ENCODE assay signal across 15 cellular contexts in genomic region chr17:39793473-39793872, GRCh38. TPM values are rescaled to one million over a fixed set of nuclear protein-coding genes. Genes with fewer than 3 reads are reported as not detected.
DNase-seq lines count a peak whose midpoint lies in the region; ATAC-seq, FAIRE-seq and TF ChIP-seq lines count a peak whose summit lies in the region.
"Had no signal": no experiment of that assay in that cellular context is flagged by ENCODE, and none has a peak within 500 bp of the region (broad histone marks: within the 10 kb centered on the region; RNA-seq: fewer than 3 reads in every experiment).

No MANE protein-coding gene starts in this region.

- H3K27me3 ChIP-seq in OCI-LY1 (ENCODE audit: insufficient read depth, low read length) = no peaks in the 10 kb centered on the region
- H3K27me3 ChIP-seq in smooth muscle cell (ENCODE audit: low read depth) = no peaks in the 10 kb centered on the region
- H3K27me3 ChIP-seq in PC-9 (ENCODE audit: insufficient read depth, low read depth) = no peaks in the 10 kb centered on the region

- H3K27ac Mint-ChIP-seq in activated CD4-positive, alpha-beta T cell treated with anti-CD3 and anti-CD28 coated beads, Interleukin-2, amount 10 ng/mL, durations not matched to agents 7 days and 5 days = peak overlapping the region; percentile 85
- H3K27ac Mint-ChIP-seq in activated naive CD8-positive, alpha-beta T cell = peak overlapping the region; percentile 94
- peak overlapping the region; percentile 80 for H3K27ac Mint-ChIP-seq in stimulated activated effector memory CD8-positive, alpha-beta T cell treated with anti-CD3 and anti-CD28 coated beads, Interleukin-12 subunit alpha, Interleukin-12 subunit beta, amount 100 ng/mL, for 72 hours

- H3K9me3 ChIP-seq in OCI-LY1 (ENCODE audit: low read length) = no peaks in the 10 kb centered on the region
- no peaks in the 10 kb centered on the region for H3K9me3 ChIP-seq in smooth muscle cell (replicated peaks; ENCODE audit: low read depth)
- no peaks in the 10 kb centered on the region for H3K9me3 ChIP-seq in PC-9 (ENCODE audit: insufficient read depth, low read depth)

- no peaks in the 10 kb centered on the region for H3K27me3 Mint-ChIP-seq in activated CD4-positive, alpha-beta T cell treated with anti-CD3 and anti-CD28 coated beads, Interleukin-2, amount 10 ng/mL, durations not matched to agents 7 days and 5 days
- no peaks in the 10 kb centered on the region for H3K27me3 Mint-ChIP-seq in activated naive CD8-positive, alpha-beta T cell

- BruUV-seq in PC-9 (replicated peaks; lab: Mats Ljungman, UMichigan) = no TSS peak

- H3K4me3 Mint-ChIP-seq in activated CD4-positive, alpha-beta T cell treated with anti-CD3 and anti-CD28 coated beads, Interleukin-2, amount 10 ng/mL, durations not matched to agents 7 days and 5 days = peak overlapping the region; percentile 33
- H3K4me3 Mint-ChIP-seq in activated naive CD8-positive, alpha-beta T cell = peak overlapping the region; percentile 74
- H3K4me3 Mint-ChIP-seq in stimulated activated effector memory CD8-positive, alpha-beta T cell treated with anti-CD3 and anti-CD28 coated beads, Interleukin-12 subunit alpha, Interleukin-12 subunit beta, amount 100 ng/mL, for 72 hours = peak overlapping the region; percentile 51

- WGBS in smooth muscle cell (ENCODE audit: low lambda C conversion rate) = 87% methylated on average over 2 of the region's 2 CpGs

- H3K27ac ChIP-seq in OCI-LY1 (ENCODE audit: low read depth, low read length, poor library complexity, severe bottlenecking) (peak overlapping the region; percentile 99), smooth muscle cell (ENCODE audit: low read depth) (no peak overlapping the region), PC-9 (no peak overlapping the region)

- H3F3A ChIP-seq in OCI-LY1 (ENCODE audit: insufficient read depth, low read length) (peaks cover 16% of the 10 kb centered on the region), smooth muscle cell (ENCODE audit: low read depth) (no peaks in the 10 kb centered on the region), PC-9 (ENCODE audit: insufficient read depth, low read depth) (no peaks in the 10 kb centered on the region)

- peaks cover 71% of the 10 kb centered on the region for H3K4me1 Mint-ChIP-seq in activated CD4-positive, alpha-beta T cell treated with anti-CD3 and anti-CD28 coated beads, Interleukin-2, amount 10 ng/mL, durations not matched to agents 7 days and 5 days
- peaks cover 72% of the 10 kb centered on the region for H3K4me1 Mint-ChIP-seq in activated naive CD8-positive, alpha-beta T cell (ENCODE audit: low read depth)
- peaks cover 65% of the 10 kb centered on the region for H3K4me1 Mint-ChIP-seq in stimulated activated effector memory CD8-positive, alpha-beta T cell treated with anti-CD3 and anti-CD28 coated beads, Interleukin-12 subunit alpha, Interleukin-12 subunit beta, amount 100 ng/mL, for 72 hours

- H3K9me3 Mint-ChIP-seq in activated CD4-positive, alpha-beta T cell treated with anti-CD3 and anti-CD28 coated beads, Interleukin-2, amount 10 ng/mL, durations not matched to agents 7 days and 5 days = peaks cover 2% of the 10 kb centered on the region
- no peaks in the 10 kb centered on the region for H3K9me3 Mint-ChIP-seq in activated naive CD8-positive, alpha-beta T cell (ENCODE audit: low read depth)
- no peaks in the 10 kb centered on the region for H3K9me3 Mint-ChIP-seq in stimulated activated effector memory CD8-positive, alpha-beta T cell treated with anti-CD3 and anti-CD28 coated beads, Interleukin-12 subunit alpha, Interleukin-12 subunit beta, amount 100 ng/mL, for 72 hours

- POLR2A ChIA-PET in activated CD4-positive, alpha-beta T cell treated with anti-CD3 and anti-CD28 coated beads, Interleukin-2, amount 10 ng/mL, durations not matched to agents 7 days and 5 days (lab: Charles Lee) = no interaction called here
- POLR2A ChIA-PET in PC-9 (lab: Charles Lee; ENCODE audit: unreplicated experiment) = no interaction called here

- FAIRE-seq in frontal cortex (lab: Jason Lieb, UNC) = no peak
- FAIRE-seq: A204.1, small intestine had no signal

- peak overlapping the region; percentile 20 for H3K4me3 ChIP-seq in OCI-LY1 (ENCODE audit: low read depth, low read length, poor library complexity, severe bottlenecking)
- H3K4me3 ChIP-seq in smooth muscle cell = no peak overlapping the region
- no peak overlapping the region for H3K4me3 ChIP-seq in PC-9

- H3K4me2 ChIP-seq in OCI-LY1 (ENCODE audit: low read length) (peak overlapping the region; percentile 57), smooth muscle cell (no peak overlapping the region), PC-9 (no peak overlapping the region)

- H3K36me3 Mint-ChIP-seq in activated CD4-positive, alpha-beta T cell treated with anti-CD3 and anti-CD28 coated beads, Interleukin-2, amount 10 ng/mL, durations not matched to agents 7 days and 5 days (ENCODE audit: low read depth) = peaks cover 51% of the 10 kb centered on the region
- H3K36me3 Mint-ChIP-seq in activated naive CD8-positive, alpha-beta T cell = peaks cover 36% of the 10 kb centered on the region
- H3K36me3 Mint-ChIP-seq in stimulated activated effector memory CD8-positive, alpha-beta T cell treated with anti-CD3 and anti-CD28 coated beads, Interleukin-12 subunit alpha, Interleukin-12 subunit beta, amount 100 ng/mL, for 72 hours = peaks cover 70% of the 10 kb centered on the region

- no peak for DNase-seq in activated CD4-positive, alpha-beta T cell treated with anti-CD3 and anti-CD28 coated beads, Interleukin-2, amount 10 ng/mL, durations not matched to agents 7 days and 5 days
- DNase-seq in activated CD4-positive, alpha-beta T cell treated with anti-CD3 and anti-CD28 coated beads for 48 hours = no peak
- DNase-seq in stimulated activated effector memory CD8-positive, alpha-beta T cell treated with anti-CD3 and anti-CD28 coated beads, Interleukin-12 subunit alpha, Interleukin-12 subunit beta, amount 100 ng/mL, for 72 hours (ENCODE audit: low spot score in 2 of 2) = no peak
- DNase-seq in smooth muscle cell (lab: John Stamatoyannopoulos, UW; ENCODE audit: unreplicated experiment) = no peak
- no peak for DNase-seq in PC-9
- DNase-seq in frontal cortex (ENCODE audit: low spot score in 2 of 2) = no peak
- DNase-seq: activated CD4-positive, alpha-beta T cell treated with anti-CD3 and anti-CD28 coated beads for 1 hour; activated gamma-delta T cell; effector CD4-positive, alpha-beta T cell; NCI-H187 treated with DMSO at 0.1 percent for 48 hours; NCI-H524; small intestine had no signal

- ATAC-seq in stimulated activated effector memory CD8-positive, alpha-beta T cell treated with anti-CD3 and anti-CD28 coated beads, Interleukin-12 subunit alpha, Interleukin-12 subunit beta, amount 100 ng/mL, for 72 hours = no peak

- H3K4me1 ChIP-seq in OCI-LY1 (ENCODE audit: insufficient read depth, low read length, severe bottlenecking) = peaks cover 71% of the 10 kb centered on the region
- peaks cover 10% of the 10 kb centered on the region for H3K4me1 ChIP-seq in smooth muscle cell (ENCODE audit: low read depth)
- H3K4me1 ChIP-seq in PC-9 (replicated peaks; ENCODE audit: insufficient read depth) = 0 out of 2 replicates have a peak, but pooled peaks cover 5% of the 10 kb centered on the region

- no peak for TF ChIP-seq CTCF in OCI-LY1 (IDR thresholded peaks at IDR 0.05; ENCODE audit: low read length)
- no peak for TF ChIP-seq CTCF in smooth muscle cell (IDR thresholded peaks at IDR 0.05; ENCODE audit: borderline replicate concordance, insufficient read depth, poor library complexity, severe bottlenecking)
- no peak for TF ChIP-seq CTCF in PC-9 (conservative IDR thresholded peaks at IDR 0.05)

- H2AFZ ChIP-seq in OCI-LY1 (ENCODE audit: low read length) (no peak overlapping the region), smooth muscle cell (ENCODE audit: low read depth) (no peak overlapping the region), PC-9 (no peak overlapping the region)

- no peaks in the 10 kb centered on the region for H3K9me2 ChIP-seq in OCI-LY1 (ENCODE audit: low read depth, low read length)
- H3K9me2 ChIP-seq in PC-9 (ENCODE audit: insufficient read depth) = no peaks in the 10 kb centered on the region

- H3K36me3 ChIP-seq in OCI-LY1 (ENCODE audit: insufficient read depth, low read length) = peaks cover 47% of the 10 kb centered on the region
- H3K36me3 ChIP-seq in smooth muscle cell (ENCODE audit: low read depth) = no peaks in the 10 kb centered on the region
- no peaks in the 10 kb centered on the region for H3K36me3 ChIP-seq in PC-9 (ENCODE audit: low read depth)

- intact Hi-C loops in PC-9 (cut with micrococcal nuclease; ENCODE audit: unreplicated experiment) = no loop called here

- H4K20me1 ChIP-seq in OCI-LY1 (ENCODE audit: insufficient read depth, low read length) (no peaks in the 10 kb centered on the region), smooth muscle cell (ENCODE audit: low read depth) (no peaks in the 10 kb centered on the region), PC-9 (ENCODE audit: insufficient read depth) (no peaks in the 10 kb centered on the region)

- H3K79me2 ChIP-seq in OCI-LY1 (ENCODE audit: insufficient read depth, low read length) = peaks cover 4% of the 10 kb centered on the region; the same call in 1 of the 2 replicates
- H3K79me2 ChIP-seq in smooth muscle cell (ENCODE audit: low read depth) = no peaks in the 10 kb centered on the region
- H3K79me2 ChIP-seq in PC-9 (ENCODE audit: low read depth) = no peaks in the 10 kb centered on the region

- peak overlapping the region; percentile 72 for H3K9ac ChIP-seq in OCI-LY1 (ENCODE audit: low read length)
- no peak overlapping the region for H3K9ac ChIP-seq in smooth muscle cell (ENCODE audit: low read depth)

- CTCF ChIA-PET in activated CD4-positive, alpha-beta T cell treated with anti-CD3 and anti-CD28 coated beads, Interleukin-2, amount 10 ng/mL, durations not matched to agents 7 days and 5 days (lab: Charles Lee) = interaction anchor here (0.7 to 1.8 kb wide), 5 partner anchors 8 to 63 kb away, joined by 3 to 5 read pairs (median 4); partner anchors contain the start of gene MIEN1
- CTCF ChIA-PET in PC-9 (lab: Charles Lee) = no interaction called here

RNA-seq across cellular contexts. Expression of gene GRB7, which starts 55.7 kb away (rescaled TPM):
- total RNA-seq in activated CD4-positive, alpha-beta T cell treated with anti-CD3 and anti-CD28 coated beads, Interleukin-2, amount 10 ng/mL, durations not matched to agents 7 days and 5 days = under 1 TPM; 0.69 to 0.81 TPM
- 2.7 and 3.6 TPM in 2 replicates for total RNA-seq in smooth muscle cell
- 4.1 and 9.1 TPM in 2 replicates for polyA plus RNA-seq in smooth muscle cell
- total RNA-seq in PC-9 (2021) = 49.1 and 55.9 TPM in 2 replicates
- total RNA-seq in frontal cortex = not detected

Comparison
In these comparisons a context has a peak if more than half of its experiments do, and no peak if none do; other contexts are left out.
1. RNA of gene GRB7, which starts 55.7 kb away (total RNA-seq): 49.1 to 55.9 TPM in PC-9; 2.7 to 3.6 TPM in smooth muscle cell, 0.69 to 0.81 TPM in activated CD4-positive, alpha-beta T cell treated with anti-CD3 and anti-CD28 coated beads, Interleukin-2, amount 10 ng/mL, durations not matched to agents 7 days and 5 days and not detected in frontal cortex (single experiment); every median in the first group is over 10 times any median in the second.
2. Peak in every context shown above with its lines, with median percentiles within 50 percentile points of each other: H3K27ac Mint-ChIP-seq and H3K4me3 Mint-ChIP-seq.